In genomic region chr20:20860078-20860806, GRCh38 we compare ENCODE assay signal across 8 cellular contexts.
DNase-seq lines count a peak whose midpoint lies in the region; ATAC-seq lines count a peak whose summit lies in the region.

No MANE protein-coding gene starts in this region.

- H3K9me3 Mint-ChIP-seq in CD8-positive, alpha-beta memory T cell = no peaks in the 10 kb centered on the region

- DNase-seq in CD8-positive, alpha-beta memory T cell = peak; percentile 47 to 82 (median 69)
- DNase-seq in HuH-7.5 (ENCODE audit: low spot score) (peak; percentile 81), NT2/D1 (ENCODE audit: low read depth, low spot score) (peak; percentile 73), epidermal melanocyte (ENCODE audit: insufficient read length, low spot score) (peak; percentile 72), middle frontal gyrus (ENCODE audit: extremely low spot score, low spot score) (peak; percentile 83)
- peak; percentile 59 to 66 for DNase-seq in activated CD8-positive, alpha-beta memory T cell treated with anti-CD3 and anti-CD28 coated beads for 4 hours (ENCODE audit: low read depth in 2 of 2)
- DNase-seq in stimulated activated CD8-positive, alpha-beta memory T cell treated with anti-CD3 and anti-CD28 coated beads, Interleukin-4, amount 100 ng/mL, for 24 hours (ENCODE audit: low read depth) = peak; percentile 79

- H3K27ac Mint-ChIP-seq in CD8-positive, alpha-beta memory T cell = no peak overlapping the region

- H3K4me1 ChIP-seq in CD8-positive, alpha-beta memory T cell (ENCODE audit: insufficient read depth, low read length) = no peaks in the 10 kb centered on the region
- H3K4me1 ChIP-seq in NT2/D1 (ENCODE audit: insufficient read depth, insufficient read length) = no peaks in the 10 kb centered on the region

- H3K36me3 Mint-ChIP-seq in CD8-positive, alpha-beta memory T cell = no peaks in the 10 kb centered on the region

- H3K9me3 ChIP-seq in CD8-positive, alpha-beta memory T cell (ENCODE audit: low read length) = no peaks in the 10 kb centered on the region
- H3K9me3 ChIP-seq in NT2/D1 (ENCODE audit: insufficient read depth, low read length) = no peaks in the 10 kb centered on the region

- peak; percentile 74 for ATAC-seq in GM19463 (IDR thresholded peaks at IDR 0.05; ENCODE audit: unreplicated experiment)

- H3K36me3 ChIP-seq in CD8-positive, alpha-beta memory T cell (ENCODE audit: insufficient read depth, low read length) = no peaks in the 10 kb centered on the region
- no peaks in the 10 kb centered on the region for H3K36me3 ChIP-seq in NT2/D1 (ENCODE audit: insufficient read depth, insufficient read length, low read length)

- H3K27me3 ChIP-seq in CD8-positive, alpha-beta memory T cell (ENCODE audit: insufficient read depth, low read length, poor library complexity, severe bottlenecking) = no peaks in the 10 kb centered on the region
- H3K27me3 ChIP-seq in NT2/D1 (ENCODE audit: insufficient read depth, insufficient read length) = no peaks in the 10 kb centered on the region

- H3K4me1 Mint-ChIP-seq in CD8-positive, alpha-beta memory T cell = no peaks in the 10 kb centered on the region

- CTCF ChIA-PET in CD8-positive, alpha-beta memory T cell (lab: Charles Lee) = interaction anchor here (0.6 to 3.7 kb wide), 17 partner anchors 9 to 711 kb away, joined by 3 to 27 read pairs (median 4); no protein-coding TSS in a partner anchor

- H3K27me3 Mint-ChIP-seq in CD8-positive, alpha-beta memory T cell = peaks cover 7 to 25% of the 10 kb centered on the region in 2 donors

- POLR2A ChIA-PET in CD8-positive, alpha-beta memory T cell (lab: Charles Lee) = no interaction called here

- no peak overlapping the region for H3K4me3 Mint-ChIP-seq in CD8-positive, alpha-beta memory T cell

- no peak overlapping the region for H3K9ac ChIP-seq in NT2/D1 (ENCODE audit: insufficient read length, low read depth)

- no peak overlapping the region for H3K27ac ChIP-seq in CD8-positive, alpha-beta memory T cell (ENCODE audit: low read depth, low read length)

- no peak overlapping the region for H3K4me3 ChIP-seq in CD8-positive, alpha-beta memory T cell (ENCODE audit: low read length)
- no peak overlapping the region for H3K4me3 ChIP-seq in NT2/D1 (ENCODE audit: insufficient read length, low read depth)
